Comparison of ENCODE assay signal across 8 cellular contexts in the genomic region with DNA sequence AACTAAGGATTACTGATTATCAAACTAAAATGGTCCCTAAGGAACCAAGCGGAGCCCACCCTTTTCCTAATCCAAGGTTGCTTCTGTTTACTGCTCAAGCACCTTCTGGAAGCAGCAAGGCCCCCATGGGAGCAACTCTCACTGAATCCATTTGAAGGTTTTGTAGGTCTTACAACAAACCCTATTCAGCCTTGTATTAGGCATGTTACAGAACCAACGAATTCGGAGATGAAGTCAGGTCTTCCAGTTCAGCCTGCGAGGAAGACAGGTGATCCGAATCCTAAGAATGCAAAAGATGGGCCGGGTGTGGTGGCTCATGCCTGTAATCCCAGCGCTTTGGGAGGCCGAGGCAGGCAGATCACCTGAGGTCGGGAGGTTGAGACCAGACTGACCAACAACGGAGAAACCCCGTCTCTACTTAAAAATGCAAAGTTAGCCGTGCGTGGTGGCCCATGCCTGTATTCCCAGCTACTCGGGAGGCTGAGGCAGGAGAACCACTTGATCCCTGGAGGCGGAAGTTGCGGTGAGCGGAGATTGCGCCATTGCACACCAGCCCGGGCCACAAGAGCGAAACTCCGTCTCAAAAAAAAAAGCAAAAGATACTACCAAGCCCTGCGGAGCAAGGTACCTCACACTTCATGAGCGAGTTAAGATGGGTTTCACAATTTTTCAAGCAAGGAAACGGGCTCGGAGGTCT. TPM values are rescaled to one million over a fixed set of nuclear protein-coding genes. Genes with fewer than 3 reads are reported as not detected.
DNase-seq lines count a peak whose midpoint lies in the region; TF ChIP-seq lines count a peak whose summit lies in the region.

No MANE protein-coding gene starts in this region.

- H3K9me3 ChIP-seq in BLaER1 treated with 17β-estradiol and CSF1 and Interleukin-3, amounts not matched to agents 10 nM and 100 nM (replicated peaks in 1 of 11) = peaks cover 0 to 7% (median 4%) of the 10 kb centered on the region in 11 experiments; a peak in 8 of 22 replicates
- H3K9me3 ChIP-seq in endodermal cell (ENCODE audit: control insufficient read depth, low read length) = no peaks in the 10 kb centered on the region

- peaks cover 0 to 16% (median 11%) of the 10 kb centered on the region in 11 experiments; a peak in 15 of 22 replicates for H3K36me3 ChIP-seq in BLaER1 treated with 17β-estradiol and CSF1 and Interleukin-3, amounts not matched to agents 10 nM and 100 nM
- peaks cover 5% of the 10 kb centered on the region for H3K36me3 ChIP-seq in endodermal cell (ENCODE audit: control insufficient read depth, insufficient read depth, low read length)

- H3K36me3 Mint-ChIP-seq in endodermal cell (ENCODE audit: low read depth) (peaks cover 2% of the 10 kb centered on the region), nephron progenitor cell (ENCODE audit: low read depth) (peaks cover 10% of the 10 kb centered on the region)

- H3K27me3 ChIP-seq in BLaER1 treated with 17β-estradiol and CSF1 and Interleukin-3, amounts not matched to agents 10 nM and 100 nM = no peaks in the 10 kb centered on the region
- no peaks in the 10 kb centered on the region for H3K27me3 ChIP-seq in endodermal cell (ENCODE audit: control insufficient read depth, insufficient read depth, low read length, poor library complexity, severe bottlenecking)

- no peak for TF ChIP-seq CTCF in endodermal cell (conservative IDR thresholded peaks at IDR 0.05)
- no peak for TF ChIP-seq CTCF in nephron progenitor cell (IDR thresholded peaks at IDR 0.05)

- H3K4me1 Mint-ChIP-seq in endodermal cell = no peaks in the 10 kb centered on the region
- peaks cover 4% of the 10 kb centered on the region for H3K4me1 Mint-ChIP-seq in nephron progenitor cell

- H4K20me1 ChIP-seq in BLaER1 treated with 17β-estradiol and CSF1 and Interleukin-3, amounts not matched to agents 10 nM and 100 nM = no peaks in the 10 kb centered on the region

- peaks cover 24 to 46% (median 37%) of the 10 kb centered on the region in 10 experiments for H3K4me1 ChIP-seq in BLaER1 treated with 17β-estradiol and CSF1 and Interleukin-3, amounts not matched to agents 10 nM and 100 nM
- H3K4me1 ChIP-seq in endodermal cell (ENCODE audit: control insufficient read depth, insufficient read depth, low read length) = no peaks in the 10 kb centered on the region

- H3K27ac Mint-ChIP-seq in endodermal cell = peak overlapping the region; percentile 99
- peak overlapping the region; percentile 99 for H3K27ac Mint-ChIP-seq in nephron progenitor cell

- DNase-seq in MV-4-11 (lab: John Stamatoyannopoulos, UW) = peak; percentile 99
- no peak for DNase-seq in endodermal cell
- no peak for DNase-seq in nephron progenitor cell
- DNase-seq in NCI-H510A treated with DMSO at 0.1 percent for 48 hours (lab: John Stamatoyannopoulos, UW) = no peak
- no peak for DNase-seq in A172 (ENCODE audit: low spot score)
- DNase-seq in germinal center (ENCODE audit: low spot score) = no peak
- DNase-seq in iPS-NIHi11 (ENCODE audit: low spot score) = no peak

- H3K9me3 Mint-ChIP-seq in endodermal cell = no peaks in the 10 kb centered on the region
- no peaks in the 10 kb centered on the region for H3K9me3 Mint-ChIP-seq in nephron progenitor cell

- peak overlapping the region; percentile 87 to 95 (median 91) for H3K4me2 ChIP-seq in BLaER1 treated with 17β-estradiol and CSF1 and Interleukin-3, amounts not matched to agents 10 nM and 100 nM

- WGBS in endodermal cell (ENCODE audit: insufficient coverage in 1 of 2, insufficient read length in 1 of 2), 2 experiments = 92 to 94% methylated on average over 24 to 25 of the region's 25 CpGs

- peak overlapping the region; percentile 93 to 98 (median 97) for H3K27ac ChIP-seq in BLaER1 treated with 17β-estradiol and CSF1 and Interleukin-3, amounts not matched to agents 10 nM and 100 nM
- no peak overlapping the region for H3K27ac ChIP-seq in endodermal cell (ENCODE audit: low read depth, low read length)

- peak overlapping the region; percentile 93 for H3K4me3 Mint-ChIP-seq in endodermal cell
- peak overlapping the region; percentile 91 for H3K4me3 Mint-ChIP-seq in nephron progenitor cell

- H3K27me3 Mint-ChIP-seq in endodermal cell (ENCODE audit: insufficient read depth) (no peaks in the 10 kb centered on the region), nephron progenitor cell (ENCODE audit: low read depth, poor library complexity) (peaks cover 4% of the 10 kb centered on the region)

- H3K4me3 ChIP-seq in BLaER1 treated with 17β-estradiol and CSF1 and Interleukin-3, amounts not matched to agents 10 nM and 100 nM = peak overlapping the region in 9 of 10 experiments; percentile 70 to 88 (median 81); a peak in 13 of 20 replicates
- H3K4me3 ChIP-seq in endodermal cell (ENCODE audit: low read length) = peak overlapping the region; percentile 85

- peak overlapping the region in 10 of 11 experiments; percentile 88 to 96 (median 92); a peak in 19 of 22 replicates for H3K9ac ChIP-seq in BLaER1 treated with 17β-estradiol and CSF1 and Interleukin-3, amounts not matched to agents 10 nM and 100 nM
- H3K9ac ChIP-seq in endodermal cell (ENCODE audit: extremely low read depth, low read length, poor library complexity, severe bottlenecking) = no peak overlapping the region

RNA-seq across cellular contexts. Expression of gene ZAR1L, which starts 0.7 kb away (rescaled TPM):
- under 1 TPM; 0.24 to 0.31 TPM for total RNA-seq in endodermal cell
- polyA plus RNA-seq in endodermal cell (2013, experiment 1 of 2) = 0.28 TPM
- not detected for polyA plus RNA-seq in endodermal cell (2013, experiment 2 of 2)
- not detected in 2 replicates for total RNA-seq in A172 (2014; rRNA removed; shearing (Covaris generic))

RNA-seq across cellular contexts. Expression of gene BRCA2, which starts 0.9 kb away (rescaled TPM):
- total RNA-seq in endodermal cell = 10 to 100 TPM; 25.7 to 27.8 TPM
- 8.6 TPM for polyA plus RNA-seq in endodermal cell (2013, experiment 1 of 2)
- polyA plus RNA-seq in endodermal cell (2013, experiment 2 of 2) = 9.1 TPM
- total RNA-seq in A172 (2014; rRNA removed; shearing (Covaris generic)) = 9.7 and 13.0 TPM in 2 replicates
